Comparison of ENCODE assay signal across 9 cellular contexts in the genomic region with DNA sequence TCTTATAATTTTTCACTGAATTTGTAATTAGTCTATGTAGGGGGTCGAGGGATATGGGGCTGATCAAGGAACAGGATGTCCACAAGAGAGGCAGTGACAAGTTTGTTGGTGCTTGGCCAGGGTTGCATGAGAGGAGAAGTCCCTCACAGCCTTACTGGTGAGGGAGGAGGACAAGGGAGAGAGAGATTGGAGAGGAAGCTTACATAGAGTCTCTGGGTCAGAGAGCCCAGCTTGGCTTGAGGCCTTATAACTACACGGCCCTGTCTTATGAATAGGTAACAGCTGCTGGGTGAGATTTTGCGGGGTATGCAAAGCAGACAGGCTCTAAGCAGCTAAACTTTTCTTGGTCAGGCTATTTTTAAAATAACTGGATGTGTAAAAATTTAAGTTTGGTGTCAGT. TPM values are rescaled to one million over a fixed set of nuclear protein-coding genes. Genes with fewer than 3 reads are reported as not detected.
DNase-seq lines count a peak whose midpoint lies in the region; ATAC-seq, FAIRE-seq and TF ChIP-seq lines count a peak whose summit lies in the region.
"Had no signal": no experiment of that assay in that cellular context is flagged by ENCODE, and none has a peak within 500 bp of the region (broad histone marks: within the 10 kb centered on the region; RNA-seq: fewer than 3 reads in every experiment).

No MANE protein-coding gene starts in this region.

- H3K27me3 ChIP-seq in small intestine (ENCODE audit: control insufficient read depth in 2 of 2, insufficient read depth in 2 of 2, low read length in 2 of 2) = no peaks in the 10 kb centered on the region

- no peaks in the 10 kb centered on the region for H3K4me1 ChIP-seq in small intestine (ENCODE audit: control insufficient read depth in 2 of 2, insufficient read depth in 1 of 2, low read depth in 1 of 2, low read length in 1 of 2)

- H3K4me3 ChIP-seq in fibroblast of pulmonary artery (replicated peaks; ENCODE audit: low read depth, low read length) (no peak overlapping the region), small intestine (ENCODE audit: low read depth in 1 of 2, low read length in 2 of 2) (no peak overlapping the region)

- H3K36me3 ChIP-seq in small intestine (ENCODE audit: control insufficient read depth in 2 of 2, insufficient read depth in 2 of 2, low read length in 2 of 2) = no peaks in the 10 kb centered on the region

- WGBS in small intestine, 3 donors = 56 to 68% (median 56%) methylated on average over 3 of the region's 3 CpGs

- no peak for FAIRE-seq in small intestine (lab: Jason Lieb, UNC)
- FAIRE-seq: colon had no signal

- no peaks in the 10 kb centered on the region for H3K9me3 ChIP-seq in small intestine (ENCODE audit: control insufficient read depth, low read depth)

- peak; percentile 97 for ATAC-seq in GM18511 (IDR thresholded peaks at IDR 0.05; ENCODE audit: unreplicated experiment)
- ATAC-seq in GM21526 (IDR thresholded peaks at IDR 0.05; ENCODE audit: low FRiP score, unreplicated experiment) = peak; percentile 94
- ATAC-seq in HG03139 (IDR thresholded peaks at IDR 0.05; ENCODE audit: unreplicated experiment) = peak; percentile 97

- no peak overlapping the region for H3K27ac ChIP-seq in small intestine (ENCODE audit: low read depth in 1 of 2, low read length in 1 of 2)

- DNase-seq in fibroblast of pulmonary artery (ENCODE audit: low read depth) (peak; percentile 24), small intestine (no peak), T-helper 9 cell (no peak), inferior parietal cortex (ENCODE audit: extremely low spot score) (no peak)
- no peak for DNase-seq in activated CD4-positive, alpha-beta T cell treated with anti-CD3 and anti-CD28 coated beads, Interleukin-2, amount 50 U/mL, for 1 hour

- TF ChIP-seq CTCF in fibroblast of pulmonary artery (IDR thresholded peaks at IDR 0.05; ENCODE audit: low read length, missing control alignments) = no peak

RNA-seq across cellular contexts. Expression of gene OTUD4, which starts 37.9 kb away (rescaled TPM):
- polyA plus RNA-seq in small intestine = 1 to 10 TPM; 7.3 to 9.1 (median 8.7) TPM
